8 cellular contexts compared by ENCODE assay signal in the genomic region with DNA sequence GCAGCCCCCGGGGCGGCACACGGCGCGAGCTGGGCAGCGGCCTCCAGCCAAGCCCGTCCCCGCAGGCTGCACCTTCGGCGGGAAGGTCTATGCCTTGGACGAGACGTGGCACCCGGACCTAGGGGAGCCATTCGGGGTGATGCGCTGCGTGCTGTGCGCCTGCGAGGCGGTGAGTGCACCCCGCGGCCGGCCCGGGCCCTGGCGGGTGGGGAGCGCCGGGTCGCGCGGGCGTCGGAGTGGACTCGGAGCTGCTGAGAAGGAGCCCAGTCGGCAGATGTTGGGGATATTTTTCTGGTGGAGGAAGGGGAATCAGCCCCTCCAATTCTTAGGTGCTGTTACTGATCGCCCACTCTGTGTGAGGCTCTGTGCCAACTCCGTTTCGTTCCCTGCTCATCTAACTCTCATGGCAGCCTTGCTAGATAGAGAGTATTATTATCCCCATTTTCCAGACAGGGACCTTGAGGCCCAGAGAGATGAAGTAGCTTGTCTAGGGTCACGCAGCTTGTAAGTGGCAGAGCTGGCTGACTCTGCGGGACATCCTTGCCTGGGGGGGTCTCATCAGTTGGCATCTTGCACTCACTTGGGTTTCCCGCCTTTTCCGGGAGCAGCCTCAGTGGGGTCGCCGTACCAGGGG. TPM values are rescaled to one million over a fixed set of nuclear protein-coding genes. Genes with fewer than 3 reads are reported as not detected.
DNase-seq lines count a peak whose midpoint lies in the region; FAIRE-seq and TF ChIP-seq lines count a peak whose summit lies in the region.

No MANE protein-coding gene starts in this region.

- no peak overlapping the region for H3K9ac ChIP-seq in MM.1S (ENCODE audit: low read length)
- no peak overlapping the region for H3K9ac ChIP-seq in endothelial cell of umbilical vein (replicated peaks; ENCODE audit: extremely low read depth, insufficient read depth, low read length)
- H3K9ac ChIP-seq in neural cell (ENCODE audit: low read length): peak overlapping the region; percentile 49

- H3K9me2 ChIP-seq in MM.1S (replicated peaks; ENCODE audit: insufficient read depth, low read length): no peaks in the 10 kb centered on the region
- H3K9me2 ChIP-seq in neural cell (ENCODE audit: insufficient read depth, low read length): no peaks in the 10 kb centered on the region

- intact Hi-C loops in endothelial cell of umbilical vein (cut with micrococcal nuclease): loop anchor here (5.0 kb wide), 1 partner anchor 358 kb away; no protein-coding TSS in a partner anchor

- no peak for TF ChIP-seq EP300 in neural cell (conservative IDR thresholded peaks at IDR 0.05; ENCODE audit: poor library complexity, severe bottlenecking)

- CTCF ChIA-PET in AG04450 (lab: Charles Lee) (interaction anchor here (1.3 to 2.4 kb wide), 2 partner anchors 9 to 133 kb away, joined by 4 to 24 read pairs; no protein-coding TSS in a partner anchor), endothelial cell of umbilical vein (lab: Charles Lee) (interaction anchor here (0.6 to 3.0 kb wide), 2 partner anchors 9 to 86 kb away, joined by 3 to 21 read pairs; no protein-coding TSS in a partner anchor)

- TF ChIP-seq POLR2A in endothelial cell of umbilical vein (IDR thresholded peaks at IDR 0.05; ENCODE audit: low read depth, low read length): no peak

- FAIRE-seq in endothelial cell of umbilical vein (lab: Jason Lieb, UNC) (no peak), frontal cortex (lab: Jason Lieb, UNC) (no peak), D721Med (lab: Jason Lieb, UNC) (no peak)

- H3K27me3 ChIP-seq in AG04450 (ENCODE audit: control insufficient read depth, insufficient read depth, low read length): peaks cover 60% of the 10 kb centered on the region
- peaks cover 64% of the 10 kb centered on the region for H3K27me3 ChIP-seq in MM.1S (replicated peaks; ENCODE audit: insufficient read depth, low read length)
- peaks cover 40 to 48% of the 10 kb centered on the region in 2 experiments for H3K27me3 ChIP-seq in endothelial cell of umbilical vein (ENCODE audit: control insufficient read depth in 2 of 2, insufficient read depth in 2 of 2, low read length in 2 of 2)
- H3K27me3 ChIP-seq in neural cell (ENCODE audit: insufficient read depth, low read depth, low read length): peaks cover 39% of the 10 kb centered on the region

- H3K9me3 ChIP-seq in AG04450 (ENCODE audit: control insufficient read depth, insufficient read depth, low read length): no peaks in the 10 kb centered on the region; the same call in 1 of the 2 replicates
- H3K9me3 ChIP-seq in MM.1S (replicated peaks; ENCODE audit: insufficient read depth, low read length): no peaks in the 10 kb centered on the region
- H3K9me3 ChIP-seq in endothelial cell of umbilical vein (replicated peaks; ENCODE audit: control insufficient read depth, insufficient read depth, low read length): no peaks in the 10 kb centered on the region
- H3K9me3 ChIP-seq in neural cell (ENCODE audit: low read length): no peaks in the 10 kb centered on the region

- H4K20me1 ChIP-seq in MM.1S (ENCODE audit: insufficient read depth, low read length) (no peaks in the 10 kb centered on the region), endothelial cell of umbilical vein (replicated peaks; ENCODE audit: control insufficient read depth, extremely low read depth, insufficient read depth, low read length) (no peaks in the 10 kb centered on the region), neural cell (ENCODE audit: insufficient read depth) (no peaks in the 10 kb centered on the region)

- TF ChIP-seq RAD21 in neural cell (conservative IDR thresholded peaks at IDR 0.05): no peak

- no peaks in the 10 kb centered on the region for H3F3A ChIP-seq in MM.1S (ENCODE audit: insufficient read depth, low read length)
- H3F3A ChIP-seq in neural cell (ENCODE audit: insufficient read depth, low read length, poor library complexity, severe bottlenecking): no peaks in the 10 kb centered on the region

- H3K9me1 ChIP-seq in endothelial cell of umbilical vein (replicated peaks; ENCODE audit: control insufficient read depth, extremely low read depth, insufficient read depth, low read length): no peaks in the 10 kb centered on the region

- no peaks in the 10 kb centered on the region for H3K36me3 ChIP-seq in MM.1S (replicated peaks; ENCODE audit: insufficient read depth, low read length)
- no peaks in the 10 kb centered on the region for H3K36me3 ChIP-seq in endothelial cell of umbilical vein (ENCODE audit: control insufficient read depth in 2 of 2, extremely low read depth in 1 of 2, insufficient read depth in 2 of 2, low read length in 2 of 2)
- H3K36me3 ChIP-seq in neural cell (ENCODE audit: insufficient read depth, low read length): no peaks in the 10 kb centered on the region

- peak overlapping the region; percentile 53 for H2AFZ ChIP-seq in MM.1S (ENCODE audit: low read length)
- H2AFZ ChIP-seq in endothelial cell of umbilical vein (ENCODE audit: low read depth, low read length): peak overlapping the region; percentile 53
- no peak overlapping the region for H2AFZ ChIP-seq in neural cell (ENCODE audit: low read depth, low read length)

- no peaks in the 10 kb centered on the region for H3K79me2 ChIP-seq in MM.1S (ENCODE audit: low read length)
- no peaks in the 10 kb centered on the region for H3K79me2 ChIP-seq in endothelial cell of umbilical vein (ENCODE audit: control insufficient read depth, insufficient read depth, low read length)
- H3K79me2 ChIP-seq in neural cell (replicated peaks; ENCODE audit: insufficient read depth, low read length): no peaks in the 10 kb centered on the region

- no peak for TF ChIP-seq CTCF in AG04450 (IDR thresholded peaks at IDR 0.05; ENCODE audit: low read depth, low read length)
- TF ChIP-seq CTCF in MM.1S (IDR thresholded peaks at IDR 0.05; ENCODE audit: low read length): no peak
- TF ChIP-seq CTCF in endothelial cell of umbilical vein (IDR thresholded peaks at IDR 0.05; ENCODE audit: extremely low read depth in 1 of 2, insufficient read depth in 1 of 2, low read depth in 1 of 2, low read length in 2 of 2): no peak
- TF ChIP-seq CTCF in neural cell (IDR thresholded peaks at IDR 0.05; ENCODE audit: poor library complexity, severe bottlenecking): no peak
- TF ChIP-seq CTCF in D721Med (IDR thresholded peaks at IDR 0.05; ENCODE audit: insufficient read depth, missing control alignments): no peak

- POLR2A ChIA-PET in AG04450 (lab: Yijun Ruan, JAX): no interaction called here
- POLR2A ChIA-PET in endothelial cell of umbilical vein (lab: Charles Lee): no interaction called here

- dilution Hi-C loops in endothelial cell of umbilical vein (cut with MboI; ENCODE audit: extremely low pct_ligation_motif_present, low sequenced_read_pairs): no loop called here

- no TSS peak for BruUV-seq in endothelial cell of umbilical vein (replicated peaks; lab: Mats Ljungman, UMichigan)

- no peak overlapping the region for H3K27ac ChIP-seq in AG04450 (ENCODE audit: low read depth, low read length)
- H3K27ac ChIP-seq in MM.1S (ENCODE audit: low read length): no peak overlapping the region
- H3K27ac ChIP-seq in endothelial cell of umbilical vein (ENCODE audit: insufficient read depth, low read depth, low read length): no peak overlapping the region
- H3K27ac ChIP-seq in neural cell (ENCODE audit: low read length): no peak overlapping the region

- peak overlapping the region; percentile 96 for H3K4me2 ChIP-seq in MM.1S (ENCODE audit: low read depth, low read length)
- H3K4me2 ChIP-seq in endothelial cell of umbilical vein (ENCODE audit: insufficient read depth, low read length): peak overlapping the region; percentile 49
- H3K4me2 ChIP-seq in neural cell (ENCODE audit: low read length): no peak overlapping the region

- peaks cover 5% of the 10 kb centered on the region; the same call in 1 of the 2 replicates for H3K4me1 ChIP-seq in MM.1S (ENCODE audit: low read length)
- H3K4me1 ChIP-seq in endothelial cell of umbilical vein (ENCODE audit: control insufficient read depth, extremely low read depth, insufficient read depth, low read length): peaks cover 10% of the 10 kb centered on the region

- H3K4me3 ChIP-seq in AG04450 (ENCODE audit: low read depth, low read length) (peak overlapping the region; percentile 31; the same call in 1 of the 2 replicates), MM.1S (ENCODE audit: low read length) (peak overlapping the region; percentile 51), endothelial cell of umbilical vein (replicated peaks in 1 of 3; ENCODE audit: insufficient read depth in 1 of 3, low read depth in 1 of 3, low read length in 3 of 3) (peak overlapping the region in 1 of 3 experiments; percentile 10), neural cell (ENCODE audit: low read length) (peak overlapping the region; percentile 65)

- DNase-seq in AG04450 (ENCODE audit: low read depth, low spot score) (no peak), MM.1S (no peak), endothelial cell of umbilical vein (ENCODE audit: low read depth, low spot score) (no peak), RKO (ENCODE audit: low spot score) (no peak), frontal cortex (ENCODE audit: low spot score in 2 of 2) (no peak), NCI-H69 (lab: John Stamatoyannopoulos, UW) (no peak), D721Med (ENCODE audit: insufficient read length, low spot score) (no peak)

RNA-seq across cellular contexts. Expression of a gene that starts 0.9 kb away (rescaled TPM):
- polyA plus RNA-seq in AG04450 (2011; rRNA removed) (0.11 and 0.12 TPM in 2 replicates), endothelial cell of umbilical vein (0.27 and 0.54 TPM in 2 replicates), neural cell (2.9 and 4.8 TPM in 2 replicates)
- 0.09 and 0.14 TPM in 2 replicates for polyA minus RNA-seq in AG04450 (2011; rRNA and poly(A)+ RNA removed)
- total RNA-seq in endothelial cell of umbilical vein (0.40 and 0.53 TPM in 2 replicates), frontal cortex (2.0 TPM)
- polyA plus RNA-seq in endothelial cell of umbilical vein (2011; cell fraction: cytosol; rRNA removed): 0.04 and 0.14 TPM in 2 replicates
- polyA plus RNA-seq in endothelial cell of umbilical vein (2011; cell fraction: nucleus; rRNA removed): 0.98 and 1.0 TPM in 2 replicates
- polyA plus RNA-seq in endothelial cell of umbilical vein (2012): 0.13 and 0.50 TPM in 2 replicates
- polyA minus RNA-seq in endothelial cell of umbilical vein (0.05 and 0.28 TPM in 2 replicates), neural cell (0.93 and 1.9 TPM in 2 replicates)
- not detected for polyA minus RNA-seq in endothelial cell of umbilical vein (2011; cell fraction: cytosol; rRNA and poly(A)+ RNA removed)
- 0.10 and 0.67 TPM in 2 replicates for polyA minus RNA-seq in endothelial cell of umbilical vein (2011; cell fraction: nucleus; rRNA and poly(A)+ RNA removed)

RNA-seq across cellular contexts. Expression of a gene that starts 2.7 kb away (rescaled TPM):
- polyA plus RNA-seq in AG04450 (2011; rRNA removed): 0.06 TPM in 1 of 2 replicates, not detected in the other
- polyA minus RNA-seq in AG04450 (2011; rRNA and poly(A)+ RNA removed): not detected in 2 replicates
- not detected in 2 replicates for total RNA-seq in endothelial cell of umbilical vein
- polyA plus RNA-seq in endothelial cell of umbilical vein: 0.08 and 0.10 TPM in 2 replicates
- 0.04 TPM in 1 of 2 replicates, not detected in the other for polyA plus RNA-seq in endothelial cell of umbilical vein (2011; cell fraction: cytosol; rRNA removed)
- 0.13 and 0.17 TPM in 2 replicates for polyA plus RNA-seq in endothelial cell of umbilical vein (2011; cell fraction: nucleus; rRNA removed)
- 0.22 TPM in 1 of 2 replicates, not detected in the other for polyA plus RNA-seq in endothelial cell of umbilical vein (2012)
- not detected in 2 replicates for polyA minus RNA-seq in endothelial cell of umbilical vein
- polyA minus RNA-seq in endothelial cell of umbilical vein (2011; cell fraction: cytosol; rRNA and poly(A)+ RNA removed): not detected
- not detected in 2 replicates for polyA minus RNA-seq in endothelial cell of umbilical vein (2011; cell fraction: nucleus; rRNA and poly(A)+ RNA removed)
- polyA plus RNA-seq in neural cell: 0.18 and 0.59 TPM in 2 replicates
- not detected in 2 replicates for polyA minus RNA-seq in neural cell
- 0.41 TPM for total RNA-seq in frontal cortex

RNA-seq across cellular contexts. Expression of a gene that starts 19.2 kb away (rescaled TPM):
- 81.2 and 94.4 TPM in 2 replicates for polyA plus RNA-seq in AG04450 (2011; rRNA removed)
- 36.9 and 42.9 TPM in 2 replicates for polyA minus RNA-seq in AG04450 (2011; rRNA and poly(A)+ RNA removed)
- 80.5 and 89.0 TPM in 2 replicates for total RNA-seq in endothelial cell of umbilical vein
- 169 and 276 TPM in 2 replicates for polyA plus RNA-seq in endothelial cell of umbilical vein
- polyA plus RNA-seq in endothelial cell of umbilical vein (2011; cell fraction: cytosol; rRNA removed): 135 and 171 TPM in 2 replicates
- 245 and 329 TPM in 2 replicates for polyA plus RNA-seq in endothelial cell of umbilical vein (2011; cell fraction: nucleus; rRNA removed)
- 80.0 and 100 TPM in 2 replicates for polyA plus RNA-seq in endothelial cell of umbilical vein (2012)
- polyA minus RNA-seq in endothelial cell of umbilical vein: 64.5 and 78.7 TPM in 2 replicates
- 81.4 TPM for polyA minus RNA-seq in endothelial cell of umbilical vein (2011; cell fraction: cytosol; rRNA and poly(A)+ RNA removed)
- polyA minus RNA-seq in endothelial cell of umbilical vein (2011; cell fraction: nucleus; rRNA and poly(A)+ RNA removed): 50.5 and 52.0 TPM in 2 replicates
- polyA plus RNA-seq in neural cell: 155 and 185 TPM in 2 replicates
- polyA minus RNA-seq in neural cell: 51.9 and 66.4 TPM in 2 replicates
- total RNA-seq in frontal cortex: 33.8 TPM

RNA-seq across cellular contexts. Expression of a gene that starts 19.3 kb away (rescaled TPM):
- 1.7 and 2.1 TPM in 2 replicates for polyA plus RNA-seq in AG04450 (2011; rRNA removed)
- polyA minus RNA-seq in AG04450 (2011; rRNA and poly(A)+ RNA removed): 6.6 and 7.0 TPM in 2 replicates
- 6.5 and 9.9 TPM in 2 replicates for total RNA-seq in endothelial cell of umbilical vein
- 3.5 and 4.9 TPM in 2 replicates for polyA plus RNA-seq in endothelial cell of umbilical vein
- polyA plus RNA-seq in endothelial cell of umbilical vein (2011; cell fraction: cytosol; rRNA removed): 2.6 TPM in 2 replicates
- 15.3 and 20.5 TPM in 2 replicates for polyA plus RNA-seq in endothelial cell of umbilical vein (2011; cell fraction: nucleus; rRNA removed)
- polyA plus RNA-seq in endothelial cell of umbilical vein (2012): 2.4 and 2.8 TPM in 2 replicates
- polyA minus RNA-seq in endothelial cell of umbilical vein: 7.2 and 8.3 TPM in 2 replicates
- polyA minus RNA-seq in endothelial cell of umbilical vein (2011; cell fraction: cytosol; rRNA and poly(A)+ RNA removed): 5.6 TPM
- 10.1 and 10.5 TPM in 2 replicates for polyA minus RNA-seq in endothelial cell of umbilical vein (2011; cell fraction: nucleus; rRNA and poly(A)+ RNA removed)
- 13.4 and 14.0 TPM in 2 replicates for polyA plus RNA-seq in neural cell
- polyA minus RNA-seq in neural cell: 16.1 and 17.4 TPM in 2 replicates
- total RNA-seq in frontal cortex: 7.3 TPM

RNA-seq across cellular contexts. Expression of a gene that starts 43.3 kb away (rescaled TPM):
- polyA plus RNA-seq in AG04450 (2011; rRNA removed) (8.5 and 9.3 TPM in 2 replicates), endothelial cell of umbilical vein (29.9 and 34.1 TPM in 2 replicates), neural cell (141 and 154 TPM in 2 replicates)
- polyA minus RNA-seq in AG04450 (2011; rRNA and poly(A)+ RNA removed): 13.3 and 13.7 TPM in 2 replicates
- total RNA-seq in endothelial cell of umbilical vein (19.9 and 26.8 TPM in 2 replicates), frontal cortex (60.7 TPM)
- polyA plus RNA-seq in endothelial cell of umbilical vein (2011; cell fraction: cytosol; rRNA removed): 22.5 and 34.2 TPM in 2 replicates
- polyA plus RNA-seq in endothelial cell of umbilical vein (2011; cell fraction: nucleus; rRNA removed): 27.8 and 36.3 TPM in 2 replicates
- polyA plus RNA-seq in endothelial cell of umbilical vein (2012): 15.8 and 22.6 TPM in 2 replicates
- polyA minus RNA-seq in endothelial cell of umbilical vein (19.1 and 21.9 TPM in 2 replicates), neural cell (103 and 117 TPM in 2 replicates)
- polyA minus RNA-seq in endothelial cell of umbilical vein (2011; cell fraction: cytosol; rRNA and poly(A)+ RNA removed): 10.8 TPM
- polyA minus RNA-seq in endothelial cell of umbilical vein (2011; cell fraction: nucleus; rRNA and poly(A)+ RNA removed): 12.3 and 12.8 TPM in 2 replicates
